ENCODE assay signal across 1 cellular context in the genomic region with DNA sequence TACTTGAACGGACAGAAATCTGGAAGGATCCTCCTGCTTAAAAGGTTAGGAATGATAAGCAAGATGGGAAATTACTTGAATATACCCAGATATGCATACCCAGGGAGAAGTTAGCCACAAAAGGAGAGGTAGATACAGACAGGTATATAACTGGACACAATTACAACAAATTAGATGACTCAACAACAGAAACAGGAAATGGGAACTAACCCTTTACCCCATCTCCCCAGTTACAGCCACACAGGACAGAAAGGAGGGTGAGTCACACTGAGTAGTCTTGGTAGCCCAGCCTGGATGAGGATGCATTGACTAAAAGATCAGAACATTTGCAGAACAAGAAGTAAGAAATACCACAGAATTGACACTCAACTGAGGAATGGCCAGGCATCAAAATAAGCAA.
A peak's percentile ranks its signal among the peaks of the same experiment; 100 is the strongest.
TF ChIP-seq lines count a peak whose summit lies in the region.

No MANE protein-coding gene starts in this region.

TF ChIP-seq in K562, 482 proteins besides CTCF, POLR2A, EP300 and RAD21 (continued from another document and continues in another):
- TF ChIP-seq, protein P1, sequence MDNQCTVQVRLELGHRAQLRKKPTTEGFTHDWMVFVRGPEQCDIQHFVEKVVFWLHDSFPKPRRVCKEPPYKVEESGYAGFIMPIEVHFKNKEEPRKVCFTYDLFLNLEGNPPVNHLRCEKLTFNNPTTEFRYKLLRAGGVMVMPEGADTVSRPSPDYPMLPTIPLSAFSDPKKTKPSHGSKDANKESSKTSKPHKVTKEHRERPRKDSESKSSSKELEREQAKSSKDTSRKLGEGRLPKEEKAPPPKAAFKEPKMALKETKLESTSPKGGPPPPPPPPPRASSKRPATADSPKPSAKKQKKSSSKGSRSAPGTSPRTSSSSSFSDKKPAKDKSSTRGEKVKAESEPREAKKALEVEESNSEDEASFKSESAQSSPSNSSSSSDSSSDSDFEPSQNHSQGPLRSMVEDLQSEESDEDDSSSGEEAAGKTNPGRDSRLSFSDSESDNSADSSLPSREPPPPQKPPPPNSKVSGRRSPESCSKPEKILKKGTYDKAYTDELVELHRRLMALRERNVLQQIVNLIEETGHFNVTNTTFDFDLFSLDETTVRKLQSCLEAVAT (IDR thresholded peaks at IDR 0.05), result no peak
- TF ChIP-seq, protein P2, sequence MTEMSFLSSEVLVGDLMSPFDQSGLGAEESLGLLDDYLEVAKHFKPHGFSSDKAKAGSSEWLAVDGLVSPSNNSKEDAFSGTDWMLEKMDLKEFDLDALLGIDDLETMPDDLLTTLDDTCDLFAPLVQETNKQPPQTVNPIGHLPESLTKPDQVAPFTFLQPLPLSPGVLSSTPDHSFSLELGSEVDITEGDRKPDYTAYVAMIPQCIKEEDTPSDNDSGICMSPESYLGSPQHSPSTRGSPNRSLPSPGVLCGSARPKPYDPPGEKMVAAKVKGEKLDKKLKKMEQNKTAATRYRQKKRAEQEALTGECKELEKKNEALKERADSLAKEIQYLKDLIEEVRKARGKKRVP (CRISPR knock-in tag; IDR thresholded peaks at IDR 0.05), result no peak
- TF ChIP-seq KLF6 (CRISPR knock-in tag; IDR thresholded peaks at IDR 0.05; ENCODE audit: borderline replicate concordance) (no peak), THRAP3 (IDR thresholded peaks at IDR 0.05; ENCODE audit: borderline replicate concordance) (no peak), ZNF764 (CRISPR knock-in tag; IDR thresholded peaks at IDR 0.05; ENCODE audit: low read depth) (no peak), U2AF2 (optimal IDR thresholded peaks at IDR 0.05; ENCODE audit: low read depth, low read length) (no peak), TOE1 (IDR thresholded peaks at IDR 0.05; ENCODE audit: borderline replicate concordance) (no peak), TOE1 (CRISPR knock-in tag; IDR thresholded peaks at IDR 0.05; ENCODE audit: borderline replicate concordance, low read depth) (no peak), NUFIP1 (IDR thresholded peaks at IDR 0.05; ENCODE audit: partially characterized antibody) (no peak), RBM15 (IDR thresholded peaks at IDR 0.05; ENCODE audit: insufficient read depth, low read length) (no peak), ZNF3 (CRISPR knock-in tag; IDR thresholded peaks at IDR 0.05) (no peak), PPARD (CRISPR knock-in tag; IDR thresholded peaks at IDR 0.05) (no peak), NCOA2 (IDR thresholded peaks at IDR 0.05; ENCODE audit: partially characterized antibody in 2 of 2) (no peak), TCF7L2 (IDR thresholded peaks at IDR 0.05; ENCODE audit: low read depth, low read length) (no peak), C11orf30 (IDR thresholded peaks at IDR 0.05; ENCODE audit: low read depth) (peak; percentile 48; the same call in 1 of the 2 replicates), ZNF24 (IDR thresholded peaks at IDR 0.05) (no peak), ZBTB17 (CRISPR knock-in tag; IDR thresholded peaks at IDR 0.05) (no peak), ZNF347 (CRISPR knock-in tag; IDR thresholded peaks at IDR 0.05; ENCODE audit: low read depth) (no peak), TARDBP (IDR thresholded peaks at IDR 0.05) (no peak), NFIX (CRISPR knock-in tag; IDR thresholded peaks at IDR 0.05; ENCODE audit: low read depth) (no peak), NFE2L1 (tag; IDR thresholded peaks at IDR 0.05; ENCODE audit: borderline replicate concordance, low read depth) (no peak), ZNF134 (CRISPR knock-in tag; conservative IDR thresholded peaks at IDR 0.05) (no peak), MCM5 (IDR thresholded peaks at IDR 0.05; ENCODE audit: low read depth) (no peak), SMARCA4 (IDR thresholded peaks at IDR 0.05) (peak; percentile 58; the same call in 1 of the 2 replicates), PHB (CRISPR knock-in tag; IDR thresholded peaks at IDR 0.05) (no peak), SAP30 (IDR thresholded peaks at IDR 0.05; ENCODE audit: borderline replicate concordance, insufficient read depth, low read depth, low read length, poor library complexity, severe bottlenecking) (no peak), ZEB2 (IDR thresholded peaks at IDR 0.05) (peak; percentile 58; the same call in 1 of the 2 replicates), DMBX1 (CRISPR knock-in tag; IDR thresholded peaks at IDR 0.05; ENCODE audit: borderline replicate concordance) (no peak), ZFP30 (CRISPR knock-in tag; IDR thresholded peaks at IDR 0.05; ENCODE audit: borderline replicate concordance) (no peak), HDGF (IDR thresholded peaks at IDR 0.05) (no peak), TAF1 (IDR thresholded peaks at IDR 0.05; ENCODE audit: control insufficient read depth, extremely low read depth, insufficient read depth, low read length, severe bottlenecking) (no peak), JUND (IDR thresholded peaks at IDR 0.05; ENCODE audit: borderline replicate concordance, low read depth, low read length) (peak; percentile 91), JUND (tag; IDR thresholded peaks at IDR 0.05; ENCODE audit: borderline replicate concordance, low read depth, low read length) (peak; percentile 94), HDAC6 (IDR thresholded peaks at IDR 0.05; ENCODE audit: low read depth, low read length) (no peak), ZNF584 (CRISPR knock-in tag; IDR thresholded peaks at IDR 0.05; ENCODE audit: low read depth) (no peak), PHTF2 (CRISPR knock-in tag; IDR thresholded peaks at IDR 0.05) (no peak), NCOA4 (IDR thresholded peaks at IDR 0.05; ENCODE audit: partially characterized antibody) (no peak), XRCC4 (IDR thresholded peaks at IDR 0.05; ENCODE audit: extremely low read depth, insufficient read depth, insufficient read length) (no peak), E2F3 (CRISPR knock-in tag; IDR thresholded peaks at IDR 0.05) (no peak), ETV6 (IDR thresholded peaks at IDR 0.05; ENCODE audit: borderline replicate concordance in 1 of 2, low read depth in 2 of 2, low read length in 1 of 2) (no peak), ETV6 (CRISPR knock-in tag; IDR thresholded peaks at IDR 0.05; ENCODE audit: borderline replicate concordance) (no peak), DPF2 (IDR thresholded peaks at IDR 0.05) (peak; percentile 66), ZNF586 (CRISPR knock-in tag; conservative IDR thresholded peaks at IDR 0.05) (no peak), ZNF316 (IDR thresholded peaks at IDR 0.05) (peak; percentile 22; the same call in 1 of the 2 replicates)
- TF ChIP-seq, protein P3, sequence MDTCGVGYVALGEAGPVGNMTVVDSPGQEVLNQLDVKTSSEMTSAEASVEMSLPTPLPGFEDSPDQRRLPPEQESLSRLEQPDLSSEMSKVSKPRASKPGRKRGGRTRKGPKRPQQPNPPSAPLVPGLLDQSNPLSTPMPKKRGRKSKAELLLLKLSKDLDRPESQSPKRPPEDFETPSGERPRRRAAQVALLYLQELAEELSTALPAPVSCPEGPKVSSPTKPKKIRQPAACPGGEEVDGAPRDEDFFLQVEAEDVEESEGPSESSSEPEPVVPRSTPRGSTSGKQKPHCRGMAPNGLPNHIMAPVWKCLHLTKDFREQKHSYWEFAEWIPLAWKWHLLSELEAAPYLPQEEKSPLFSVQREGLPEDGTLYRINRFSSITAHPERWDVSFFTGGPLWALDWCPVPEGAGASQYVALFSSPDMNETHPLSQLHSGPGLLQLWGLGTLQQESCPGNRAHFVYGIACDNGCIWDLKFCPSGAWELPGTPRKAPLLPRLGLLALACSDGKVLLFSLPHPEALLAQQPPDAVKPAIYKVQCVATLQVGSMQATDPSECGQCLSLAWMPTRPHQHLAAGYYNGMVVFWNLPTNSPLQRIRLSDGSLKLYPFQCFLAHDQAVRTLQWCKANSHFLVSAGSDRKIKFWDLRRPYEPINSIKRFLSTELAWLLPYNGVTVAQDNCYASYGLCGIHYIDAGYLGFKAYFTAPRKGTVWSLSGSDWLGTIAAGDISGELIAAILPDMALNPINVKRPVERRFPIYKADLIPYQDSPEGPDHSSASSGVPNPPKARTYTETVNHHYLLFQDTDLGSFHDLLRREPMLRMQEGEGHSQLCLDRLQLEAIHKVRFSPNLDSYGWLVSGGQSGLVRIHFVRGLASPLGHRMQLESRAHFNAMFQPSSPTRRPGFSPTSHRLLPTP (IDR thresholded peaks at IDR 0.05; ENCODE audit: borderline replicate concordance, extremely low read depth, insufficient read length), result no peak
- TF ChIP-seq, protein P4, sequence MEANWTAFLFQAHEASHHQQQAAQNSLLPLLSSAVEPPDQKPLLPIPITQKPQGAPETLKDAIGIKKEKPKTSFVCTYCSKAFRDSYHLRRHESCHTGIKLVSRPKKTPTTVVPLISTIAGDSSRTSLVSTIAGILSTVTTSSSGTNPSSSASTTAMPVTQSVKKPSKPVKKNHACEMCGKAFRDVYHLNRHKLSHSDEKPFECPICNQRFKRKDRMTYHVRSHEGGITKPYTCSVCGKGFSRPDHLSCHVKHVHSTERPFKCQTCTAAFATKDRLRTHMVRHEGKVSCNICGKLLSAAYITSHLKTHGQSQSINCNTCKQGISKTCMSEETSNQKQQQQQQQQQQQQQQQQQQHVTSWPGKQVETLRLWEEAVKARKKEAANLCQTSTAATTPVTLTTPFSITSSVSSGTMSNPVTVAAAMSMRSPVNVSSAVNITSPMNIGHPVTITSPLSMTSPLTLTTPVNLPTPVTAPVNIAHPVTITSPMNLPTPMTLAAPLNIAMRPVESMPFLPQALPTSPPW (CRISPR knock-in tag; IDR thresholded peaks at IDR 0.05), result peak; percentile 40
- TF ChIP-seq, protein P5, sequence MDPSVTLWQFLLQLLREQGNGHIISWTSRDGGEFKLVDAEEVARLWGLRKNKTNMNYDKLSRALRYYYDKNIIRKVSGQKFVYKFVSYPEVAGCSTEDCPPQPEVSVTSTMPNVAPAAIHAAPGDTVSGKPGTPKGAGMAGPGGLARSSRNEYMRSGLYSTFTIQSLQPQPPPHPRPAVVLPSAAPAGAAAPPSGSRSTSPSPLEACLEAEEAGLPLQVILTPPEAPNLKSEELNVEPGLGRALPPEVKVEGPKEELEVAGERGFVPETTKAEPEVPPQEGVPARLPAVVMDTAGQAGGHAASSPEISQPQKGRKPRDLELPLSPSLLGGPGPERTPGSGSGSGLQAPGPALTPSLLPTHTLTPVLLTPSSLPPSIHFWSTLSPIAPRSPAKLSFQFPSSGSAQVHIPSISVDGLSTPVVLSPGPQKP (CRISPR knock-in tag; IDR thresholded peaks at IDR 0.05), result no peak
- TF ChIP-seq, protein P6, sequence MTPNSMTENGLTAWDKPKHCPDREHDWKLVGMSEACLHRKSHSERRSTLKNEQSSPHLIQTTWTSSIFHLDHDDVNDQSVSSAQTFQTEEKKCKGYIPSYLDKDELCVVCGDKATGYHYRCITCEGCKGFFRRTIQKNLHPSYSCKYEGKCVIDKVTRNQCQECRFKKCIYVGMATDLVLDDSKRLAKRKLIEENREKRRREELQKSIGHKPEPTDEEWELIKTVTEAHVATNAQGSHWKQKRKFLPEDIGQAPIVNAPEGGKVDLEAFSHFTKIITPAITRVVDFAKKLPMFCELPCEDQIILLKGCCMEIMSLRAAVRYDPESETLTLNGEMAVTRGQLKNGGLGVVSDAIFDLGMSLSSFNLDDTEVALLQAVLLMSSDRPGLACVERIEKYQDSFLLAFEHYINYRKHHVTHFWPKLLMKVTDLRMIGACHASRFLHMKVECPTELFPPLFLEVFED (CRISPR knock-in tag; conservative IDR thresholded peaks at IDR 0.05), result no peak
- TF ChIP-seq, protein P7, sequence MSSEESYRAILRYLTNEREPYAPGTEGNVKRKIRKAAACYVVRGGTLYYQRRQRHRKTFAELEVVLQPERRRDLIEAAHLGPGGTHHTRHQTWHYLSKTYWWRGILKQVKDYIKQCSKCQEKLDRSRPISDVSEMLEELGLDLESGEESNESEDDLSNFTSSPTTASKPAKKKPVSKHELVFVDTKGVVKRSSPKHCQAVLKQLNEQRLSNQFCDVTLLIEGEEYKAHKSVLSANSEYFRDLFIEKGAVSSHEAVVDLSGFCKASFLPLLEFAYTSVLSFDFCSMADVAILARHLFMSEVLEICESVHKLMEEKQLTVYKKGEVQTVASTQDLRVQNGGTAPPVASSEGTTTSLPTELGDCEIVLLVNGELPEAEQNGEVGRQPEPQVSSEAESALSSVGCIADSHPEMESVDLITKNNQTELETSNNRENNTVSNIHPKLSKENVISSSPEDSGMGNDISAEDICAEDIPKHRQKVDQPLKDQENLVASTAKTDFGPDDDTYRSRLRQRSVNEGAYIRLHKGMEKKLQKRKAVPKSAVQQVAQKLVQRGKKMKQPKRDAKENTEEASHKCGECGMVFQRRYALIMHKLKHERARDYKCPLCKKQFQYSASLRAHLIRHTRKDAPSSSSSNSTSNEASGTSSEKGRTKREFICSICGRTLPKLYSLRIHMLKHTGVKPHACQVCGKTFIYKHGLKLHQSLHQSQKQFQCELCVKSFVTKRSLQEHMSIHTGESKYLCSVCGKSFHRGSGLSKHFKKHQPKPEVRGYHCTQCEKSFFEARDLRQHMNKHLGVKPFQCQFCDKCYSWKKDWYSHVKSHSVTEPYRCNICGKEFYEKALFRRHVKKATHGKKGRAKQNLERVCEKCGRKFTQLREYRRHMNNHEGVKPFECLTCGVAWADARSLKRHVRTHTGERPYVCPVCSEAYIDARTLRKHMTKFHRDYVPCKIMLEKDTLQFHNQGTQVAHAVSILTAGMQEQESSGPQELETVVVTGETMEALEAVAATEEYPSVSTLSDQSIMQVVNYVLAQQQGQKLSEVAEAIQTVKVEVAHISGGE (CRISPR knock-in tag; IDR thresholded peaks at IDR 0.05), result no peak
- TF ChIP-seq, protein P8, sequence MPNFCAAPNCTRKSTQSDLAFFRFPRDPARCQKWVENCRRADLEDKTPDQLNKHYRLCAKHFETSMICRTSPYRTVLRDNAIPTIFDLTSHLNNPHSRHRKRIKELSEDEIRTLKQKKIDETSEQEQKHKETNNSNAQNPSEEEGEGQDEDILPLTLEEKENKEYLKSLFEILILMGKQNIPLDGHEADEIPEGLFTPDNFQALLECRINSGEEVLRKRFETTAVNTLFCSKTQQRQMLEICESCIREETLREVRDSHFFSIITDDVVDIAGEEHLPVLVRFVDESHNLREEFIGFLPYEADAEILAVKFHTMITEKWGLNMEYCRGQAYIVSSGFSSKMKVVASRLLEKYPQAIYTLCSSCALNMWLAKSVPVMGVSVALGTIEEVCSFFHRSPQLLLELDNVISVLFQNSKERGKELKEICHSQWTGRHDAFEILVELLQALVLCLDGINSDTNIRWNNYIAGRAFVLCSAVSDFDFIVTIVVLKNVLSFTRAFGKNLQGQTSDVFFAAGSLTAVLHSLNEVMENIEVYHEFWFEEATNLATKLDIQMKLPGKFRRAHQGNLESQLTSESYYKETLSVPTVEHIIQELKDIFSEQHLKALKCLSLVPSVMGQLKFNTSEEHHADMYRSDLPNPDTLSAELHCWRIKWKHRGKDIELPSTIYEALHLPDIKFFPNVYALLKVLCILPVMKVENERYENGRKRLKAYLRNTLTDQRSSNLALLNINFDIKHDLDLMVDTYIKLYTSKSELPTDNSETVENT (CRISPR knock-in tag; IDR thresholded peaks at IDR 0.05), result no peak
- TF ChIP-seq, protein P9, sequence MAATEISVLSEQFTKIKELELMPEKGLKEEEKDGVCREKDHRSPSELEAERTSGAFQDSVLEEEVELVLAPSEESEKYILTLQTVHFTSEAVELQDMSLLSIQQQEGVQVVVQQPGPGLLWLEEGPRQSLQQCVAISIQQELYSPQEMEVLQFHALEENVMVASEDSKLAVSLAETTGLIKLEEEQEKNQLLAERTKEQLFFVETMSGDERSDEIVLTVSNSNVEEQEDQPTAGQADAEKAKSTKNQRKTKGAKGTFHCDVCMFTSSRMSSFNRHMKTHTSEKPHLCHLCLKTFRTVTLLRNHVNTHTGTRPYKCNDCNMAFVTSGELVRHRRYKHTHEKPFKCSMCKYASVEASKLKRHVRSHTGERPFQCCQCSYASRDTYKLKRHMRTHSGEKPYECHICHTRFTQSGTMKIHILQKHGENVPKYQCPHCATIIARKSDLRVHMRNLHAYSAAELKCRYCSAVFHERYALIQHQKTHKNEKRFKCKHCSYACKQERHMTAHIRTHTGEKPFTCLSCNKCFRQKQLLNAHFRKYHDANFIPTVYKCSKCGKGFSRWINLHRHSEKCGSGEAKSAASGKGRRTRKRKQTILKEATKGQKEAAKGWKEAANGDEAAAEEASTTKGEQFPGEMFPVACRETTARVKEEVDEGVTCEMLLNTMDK (IDR thresholded peaks at IDR 0.05; ENCODE audit: borderline replicate concordance, insufficient read depth, low read depth, low read length, poor library complexity, severe bottlenecking), result no peak
